34 cellular contexts compared by ENCODE assay signal in the genomic region with DNA sequence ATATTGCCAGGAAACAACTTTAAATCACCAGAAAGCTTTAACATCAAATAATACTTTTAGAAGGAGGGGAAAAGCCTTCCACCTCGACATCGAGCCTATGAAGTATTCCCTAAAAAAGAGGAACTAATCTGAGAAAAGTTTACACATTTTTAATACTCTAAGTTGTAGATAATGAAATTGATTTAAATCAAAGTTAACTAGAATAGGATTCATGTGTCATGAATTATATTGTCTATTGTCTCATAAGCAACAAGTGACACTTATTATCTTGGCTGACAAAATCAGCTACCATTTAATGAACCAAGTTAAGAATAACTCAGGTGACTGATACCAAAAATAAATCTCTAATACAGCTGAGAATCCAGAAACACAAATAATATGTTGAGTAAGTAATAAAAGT.
"Had no signal": no experiment of that assay in that cellular context is flagged by ENCODE, and none has a peak within 500 bp of the region (broad histone marks: within the 10 kb centered on the region; RNA-seq: fewer than 3 reads in every experiment).

No MANE protein-coding gene starts in this region.

- H3K27me3 ChIP-seq: MG63 had no signal

- H3K4me2 ChIP-seq: KMS-11 had no signal

- DNase-seq: Karpas-422, Kasumi-1, MG63, MM.1S, MV-4-11, NCI-H1048, NCI-H1092, NCI-H1092 treated with DMSO at 0.1 percent for 48 hours, NCI-H1105, NCI-H1105 treated with DMSO at 0.1 percent for 48 hours, NCI-H1417, NCI-H1417 treated with DMSO at 0.1 percent for 48 hours, NCI-H1436, NCI-H1436 treated with DMSO at 0.1 percent for 48 hours, NCI-H146, NCI-H1694 treated with DMSO at 0.1 percent for 48 hours, NCI-H187, NCI-H187 treated with DMSO at 0.1 percent for 48 hours, NCI-H1930, NCI-H2029, NCI-H2029 treated with DMSO at 0.1 percent for 48 hours, NCI-H2081, NCI-H2081 treated with DMSO at 0.1 percent for 48 hours, NCI-H2107, NCI-H2171, NCI-H2171 treated with DMSO at 0.1 percent for 48 hours, NCI-H2227 treated with DMSO at 0.1 percent for 48 hours, NCI-H226, NCI-H345, NCI-H446, NCI-H446 treated with DMSO at 0.1 percent for 48 hours, NCI-H510A, NCI-H510A treated with DMSO at 0.1 percent for 48 hours had no signal

- H3K4me3 ChIP-seq: MG63 had no signal

- H3K9me3 ChIP-seq: MG63 had no signal

- H3K9ac ChIP-seq: KMS-11 had no signal

- H3K27ac ChIP-seq: KMS-11 had no signal
